In genomic region chr10:73889014-73889413, GRCh38 we compare ENCODE assay signal across 8 cellular contexts. TPM values are rescaled to one million over a fixed set of nuclear protein-coding genes. Genes with fewer than 3 reads are reported as not detected.
A peak's percentile ranks its signal among the peaks of the same experiment; 100 is the strongest.
DNase-seq lines count a peak whose midpoint lies in the region; ATAC-seq and TF ChIP-seq lines count a peak whose summit lies in the region.

No MANE protein-coding gene starts in this region.

- peaks cover 4% of the 10 kb centered on the region for H3K4me1 ChIP-seq in mucosa of descending colon (ENCODE audit: low read depth)

- H3K36me3 ChIP-seq in brain microvascular endothelial cell (replicated peaks), result no peaks in the 10 kb centered on the region
- no peaks in the 10 kb centered on the region for H3K36me3 ChIP-seq in mucosa of descending colon (ENCODE audit: low read depth)

- H3K27me3 Mint-ChIP-seq in T-helper 2 cell treated with Interferon-gamma antibody and Interleukin-4, amounts not matched to agents 5 μg/mL and 100 μg/mL, for 36 hours (ENCODE audit: low read depth), result no peaks in the 10 kb centered on the region
- H3K27me3 Mint-ChIP-seq in immature natural killer cell (ENCODE audit: low read depth in 3 of 3), result peaks cover 0 to 11% (median 1%) of the 10 kb centered on the region in 3 donors

- H3K4me3 ChIP-seq in brain microvascular endothelial cell (ENCODE audit: low read depth, low read length) (no peak overlapping the region), mucosa of descending colon (no peak overlapping the region)

- H3K36me3 Mint-ChIP-seq in T-helper 2 cell treated with Interferon-gamma antibody and Interleukin-4, amounts not matched to agents 5 μg/mL and 100 μg/mL, for 36 hours (ENCODE audit: low read depth), result no peaks in the 10 kb centered on the region
- no peaks in the 10 kb centered on the region for H3K36me3 Mint-ChIP-seq in immature natural killer cell

- in situ Hi-C loops in brain microvascular endothelial cell (cut with HindIII; ENCODE audit: low pct_ligation_motif_present, low sequenced_read_pairs), result no loop called here

- no peaks in the 10 kb centered on the region for H3K9me3 Mint-ChIP-seq in T-helper 2 cell treated with Interferon-gamma antibody and Interleukin-4, amounts not matched to agents 5 μg/mL and 100 μg/mL, for 36 hours
- no peaks in the 10 kb centered on the region for H3K9me3 Mint-ChIP-seq in immature natural killer cell

- H3K27ac Mint-ChIP-seq in T-helper 2 cell treated with Interferon-gamma antibody and Interleukin-4, amounts not matched to agents 5 μg/mL and 100 μg/mL, for 36 hours, result no peak overlapping the region
- no peak overlapping the region for H3K27ac Mint-ChIP-seq in immature natural killer cell

- intact Hi-C loops in mucosa of descending colon (cut with DNase I, micrococcal nuclease), result loop anchor here in 1 of 2 donors (5.0 kb wide), 2 partner anchors 53 to 193 kb away; no protein-coding TSS in a partner anchor

- H3K4me1 Mint-ChIP-seq in T-helper 2 cell treated with Interferon-gamma antibody and Interleukin-4, amounts not matched to agents 5 μg/mL and 100 μg/mL, for 36 hours (ENCODE audit: low read depth), result peaks cover 12% of the 10 kb centered on the region
- H3K4me1 Mint-ChIP-seq in immature natural killer cell, result peaks cover 7 to 11% of the 10 kb centered on the region in 2 donors

- peak; percentile 32 for DNase-seq in T-helper 2 cell treated with Interferon-gamma antibody and Interleukin-4, amounts not matched to agents 5 μg/mL and 100 μg/mL, for 36 hours (ENCODE audit: low spot score)
- no peak for DNase-seq in T-helper 2 cell
- DNase-seq in NCI-H2171 treated with DMSO at 0.1 percent for 48 hours (lab: John Stamatoyannopoulos, UW), result peak; percentile 72
- peak; percentile 45 for DNase-seq in brain microvascular endothelial cell
- peak; percentile 54 to 74 (median 56) for DNase-seq in mucosa of descending colon
- no peak for DNase-seq in NCI-H146 treated with DMSO at 0.1 percent for 48 hours (lab: John Stamatoyannopoulos, UW; ENCODE audit: unreplicated experiment)
- no peak for DNase-seq in immature natural killer cell
- DNase-seq in NCI-H187 treated with DMSO at 0.1 percent for 48 hours (lab: John Stamatoyannopoulos, UW), result no peak

- no peaks in the 10 kb centered on the region for H3K27me3 ChIP-seq in brain microvascular endothelial cell (replicated peaks)

- no peak overlapping the region for H3K4me3 Mint-ChIP-seq in T-helper 2 cell treated with Interferon-gamma antibody and Interleukin-4, amounts not matched to agents 5 μg/mL and 100 μg/mL, for 36 hours
- no peak overlapping the region for H3K4me3 Mint-ChIP-seq in immature natural killer cell

- ATAC-seq in mucosa of descending colon, result peak; percentile 76

- H3K9me3 ChIP-seq in mucosa of descending colon, result no peaks in the 10 kb centered on the region

- TF ChIP-seq CTCF in brain microvascular endothelial cell (IDR thresholded peaks at IDR 0.05; ENCODE audit: low read depth, low read length, missing control alignments), result no peak
- no peak for TF ChIP-seq CTCF in mucosa of descending colon (IDR thresholded peaks at IDR 0.05)

- H3K27ac ChIP-seq in brain microvascular endothelial cell, result peak overlapping the region; percentile 65

RNA-seq across cellular contexts. Expression of gene CAMK2G, which starts 14.7 kb away (rescaled TPM):
- total RNA-seq in mucosa of descending colon, result 100 to 1,000 TPM in 1 of 3 donors, 10 to 100 TPM in 2; 53.5 to 141 (median 57.2) TPM
- 1 to 10 TPM; 4.8 to 5.8 (median 5.0) TPM for polyA plus RNA-seq in immature natural killer cell

RNA-seq across cellular contexts. Expression of gene PLAU, which starts 21.9 kb away (rescaled TPM):
- 10 to 100 TPM in 1 of 3 donors, 1 to 10 TPM in 2; 4.6 to 10.3 (median 5.8) TPM for total RNA-seq in mucosa of descending colon
- polyA plus RNA-seq in immature natural killer cell, result under 1 TPM in 1 of 3 donors, not detected in 2; 0.08 TPM

Comparison
In these comparisons a context has a peak if more than half of its experiments do, and no peak if none do; other contexts are left out.
1. DNase-seq: peak in T-helper 2 cell treated with Interferon-gamma antibody and Interleukin-4, amounts not matched to agents 5 μg/mL and 100 μg/mL, for 36 hours (single experiment), NCI-H2171 treated with DMSO at 0.1 percent for 48 hours (single experiment), brain microvascular endothelial cell (single experiment) and mucosa of descending colon (3 of 3); none in T-helper 2 cell (0 of 5), NCI-H146 treated with DMSO at 0.1 percent for 48 hours (single experiment), immature natural killer cell (0 of 3) and NCI-H187 treated with DMSO at 0.1 percent for 48 hours (single experiment).